In the genomic region with DNA sequence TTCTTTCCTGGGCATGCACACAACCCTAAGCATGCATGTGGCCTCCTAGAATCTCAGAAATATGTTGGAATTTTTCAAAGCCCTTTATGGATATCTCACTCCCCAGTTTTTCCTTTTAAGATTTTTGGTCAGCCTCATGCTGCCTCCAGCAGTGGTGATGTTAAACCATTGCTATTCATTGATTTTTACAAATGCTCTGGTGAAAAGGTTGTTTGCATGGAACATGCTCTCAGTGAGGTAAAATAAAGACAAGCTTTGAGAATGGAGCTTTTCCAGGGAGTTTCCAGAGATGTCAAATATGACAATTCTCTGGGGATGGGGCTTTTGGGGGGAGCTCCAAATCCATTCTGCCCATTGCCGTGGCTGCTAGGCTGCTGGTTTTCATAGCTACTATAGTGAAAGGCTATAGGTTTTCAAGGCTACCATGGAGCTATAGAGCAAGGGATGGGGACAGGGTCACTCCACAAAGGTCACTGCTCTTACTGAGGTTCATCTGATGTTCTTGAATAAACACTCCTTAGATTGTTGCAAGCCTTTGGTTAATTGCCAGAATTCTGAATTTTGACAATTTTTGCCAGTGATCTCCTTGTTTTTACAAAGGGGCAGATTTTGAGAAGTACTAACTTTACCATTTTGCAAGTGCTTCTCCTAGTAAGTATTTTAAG, we compare ENCODE assay signal across 9 cellular contexts.
"Had no signal": no experiment of that assay in that cellular context is flagged by ENCODE, and none has a peak within 500 bp of the region (broad histone marks: within the 10 kb centered on the region; RNA-seq: fewer than 3 reads in every experiment).

No MANE protein-coding gene starts in this region.

- H3K27ac ChIP-seq: HL-60 had no signal

- H3K4me3 ChIP-seq: K562 had no signal

- DNase-seq: GOT3, H9, HCEC 1CT, HFFc6, IMR-90, KG1 had no signal

- ATAC-seq: K562 had no signal

- FAIRE-seq: H54, K562 had no signal

- H3K4me1 Mint-ChIP-seq: H9 had no signal

- H3K4me3 Mint-ChIP-seq: H9, HFFc6 had no signal

- H3K27ac Mint-ChIP-seq: H9, HFFc6 had no signal
